In the genomic region with DNA sequence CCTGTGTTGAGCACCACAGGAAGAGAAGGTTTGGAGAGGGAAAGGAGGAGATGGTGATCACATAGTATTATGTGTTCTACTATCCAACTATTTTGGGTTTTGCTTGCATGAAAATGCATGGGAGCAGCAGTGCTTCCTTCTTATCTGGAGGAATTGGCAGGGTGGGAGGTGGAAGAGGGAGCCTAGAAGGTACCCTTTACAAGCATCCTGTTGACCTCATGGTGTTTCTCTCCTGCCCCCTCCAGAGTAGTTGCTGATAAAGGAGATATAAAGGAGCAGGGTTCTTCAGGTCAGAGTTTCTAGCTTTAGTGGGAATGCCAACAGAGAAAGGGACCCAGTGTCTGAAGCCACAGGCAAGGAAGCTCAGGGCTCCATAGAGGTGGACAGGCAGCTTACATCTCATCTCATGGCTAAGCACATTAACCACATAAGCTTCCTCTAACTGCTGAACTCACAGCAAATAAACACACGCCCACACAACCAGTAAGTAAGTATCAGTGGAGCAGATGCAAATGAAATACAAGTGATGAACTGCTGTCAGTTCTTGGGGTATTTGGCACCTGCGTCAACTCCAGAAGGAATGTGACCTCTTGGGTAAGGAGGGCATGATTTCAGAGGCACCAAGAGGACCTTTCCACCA, we compare ENCODE assay signal across 9 cellular contexts.
A peak's percentile ranks its signal among the peaks of the same experiment; 100 is the strongest.
DNase-seq lines count a peak whose midpoint lies in the region; ATAC-seq lines count a peak whose summit lies in the region.
"Had no signal": no experiment of that assay in that cellular context is flagged by ENCODE, and none has a peak within 500 bp of the region (broad histone marks: within the 10 kb centered on the region; RNA-seq: fewer than 3 reads in every experiment).

No MANE protein-coding gene starts in this region.

- ATAC-seq in CD4-positive, CD25-positive, alpha-beta regulatory T cell (ENCODE audit: low read depth in 2 of 2) = peak; percentile 56 to 69
- ATAC-seq in GM19438 (IDR thresholded peaks at IDR 0.05; ENCODE audit: low read depth, unreplicated experiment) (peak; percentile 77), HG03432 (IDR thresholded peaks at IDR 0.05; ENCODE audit: unreplicated experiment) (peak; percentile 99)
- peak; percentile 83 for ATAC-seq in activated naive CD8-positive, alpha-beta T cell treated with anti-CD3 and anti-CD28 coated beads, Interleukin-2, amount 10 ng/mL, durations not matched to agents 7 days and 5 days (ENCODE audit: low read depth)

- peak overlapping the region in 3 of 4 donors; percentile 1 to 30 (median 8) for H3K4me3 Mint-ChIP-seq in CD4-positive, CD25-positive, alpha-beta regulatory T cell
- H3K4me3 Mint-ChIP-seq in activated naive CD8-positive, alpha-beta T cell treated with anti-CD3 and anti-CD28 coated beads, Interleukin-2, amount 10 ng/mL, durations not matched to agents 7 days and 5 days = peak overlapping the region; percentile 32

- H3K27me3 ChIP-seq in CD4-positive, CD25-positive, alpha-beta regulatory T cell (ENCODE audit: control insufficient read depth, insufficient read depth, low read length) = no peaks in the 10 kb centered on the region
- H3K27me3 ChIP-seq: upper lobe of left lung had no signal

- no peaks in the 10 kb centered on the region for H3K9me3 ChIP-seq in CD4-positive, CD25-positive, alpha-beta regulatory T cell (ENCODE audit: control insufficient read depth in 2 of 2, low read length in 2 of 2)
- H3K9me3 ChIP-seq: upper lobe of left lung had no signal

- peaks cover 18% of the 10 kb centered on the region for H3K4me1 ChIP-seq in CD4-positive, CD25-positive, alpha-beta regulatory T cell (ENCODE audit: control insufficient read depth, insufficient read depth, low read length, poor library complexity, severe bottlenecking)
- H3K4me1 ChIP-seq: upper lobe of left lung had no signal

- H3K9me3 Mint-ChIP-seq in CD4-positive, CD25-positive, alpha-beta regulatory T cell = peaks cover 0 to 1% (median 0%) of the 10 kb centered on the region in 7 donors
- peaks cover 13% of the 10 kb centered on the region for H3K9me3 Mint-ChIP-seq in activated naive CD8-positive, alpha-beta T cell treated with anti-CD3 and anti-CD28 coated beads, Interleukin-2, amount 10 ng/mL, durations not matched to agents 7 days and 5 days

- POLR2A ChIA-PET in activated naive CD8-positive, alpha-beta T cell treated with anti-CD3 and anti-CD28 coated beads, Interleukin-2, amount 10 ng/mL, durations not matched to agents 7 days and 5 days (lab: Charles Lee) = interaction anchor here (0.7 to 1.6 kb wide), 7 partner anchors 12 to 175 kb away, joined by 3 to 9 read pairs (median 3); no protein-coding TSS in a partner anchor

- H3K36me3 ChIP-seq in CD4-positive, CD25-positive, alpha-beta regulatory T cell (ENCODE audit: control insufficient read depth, insufficient read depth, low read length) = no peaks in the 10 kb centered on the region
- H3K36me3 ChIP-seq: upper lobe of left lung had no signal

- H3K4me1 Mint-ChIP-seq in CD4-positive, CD25-positive, alpha-beta regulatory T cell = peaks cover 16 to 38% (median 26%) of the 10 kb centered on the region in 4 donors
- peaks cover 43% of the 10 kb centered on the region for H3K4me1 Mint-ChIP-seq in activated naive CD8-positive, alpha-beta T cell treated with anti-CD3 and anti-CD28 coated beads, Interleukin-2, amount 10 ng/mL, durations not matched to agents 7 days and 5 days

- H3K36me3 Mint-ChIP-seq in CD4-positive, CD25-positive, alpha-beta regulatory T cell = no peaks in the 10 kb centered on the region
- peaks cover 37% of the 10 kb centered on the region for H3K36me3 Mint-ChIP-seq in activated naive CD8-positive, alpha-beta T cell treated with anti-CD3 and anti-CD28 coated beads, Interleukin-2, amount 10 ng/mL, durations not matched to agents 7 days and 5 days

- H3K4me3 ChIP-seq in CD4-positive, CD25-positive, alpha-beta regulatory T cell (ENCODE audit: low read depth, low read length) = peak overlapping the region; percentile 10
- H3K4me3 ChIP-seq: upper lobe of left lung had no signal

- H3K27ac ChIP-seq in CD4-positive, CD25-positive, alpha-beta regulatory T cell (ENCODE audit: insufficient read depth, low read length, poor library complexity, severe bottlenecking) = no peak overlapping the region
- H3K27ac ChIP-seq: upper lobe of left lung had no signal

- DNase-seq in CD4-positive, CD25-positive, alpha-beta regulatory T cell = peak in 2 of 3 donors; percentile 10 to 59
- DNase-seq in activated naive CD8-positive, alpha-beta T cell treated with anti-CD3 and anti-CD28 coated beads, Interleukin-2, amount 10 ng/mL, durations not matched to agents 7 days and 5 days = no peak
- DNase-seq in midbrain (lab: John Stamatoyannopoulos, UW) = no peak
- no peak for DNase-seq in DMS79 treated with DMSO at 0.1 percent for 48 hours (lab: John Stamatoyannopoulos, UW)
- no peak for DNase-seq in cerebellar cortex (ENCODE audit: low spot score)
- DNase-seq in 8988T = no peak
- DNase-seq: upper lobe of left lung had no signal

- H3K27ac Mint-ChIP-seq in CD4-positive, CD25-positive, alpha-beta regulatory T cell = peak overlapping the region in 2 of 3 donors; percentile 28 to 64
- peak overlapping the region; percentile 69 for H3K27ac Mint-ChIP-seq in activated naive CD8-positive, alpha-beta T cell treated with anti-CD3 and anti-CD28 coated beads, Interleukin-2, amount 10 ng/mL, durations not matched to agents 7 days and 5 days

- H3K27me3 Mint-ChIP-seq in CD4-positive, CD25-positive, alpha-beta regulatory T cell = no peaks in the 10 kb centered on the region
- H3K27me3 Mint-ChIP-seq in activated naive CD8-positive, alpha-beta T cell treated with anti-CD3 and anti-CD28 coated beads, Interleukin-2, amount 10 ng/mL, durations not matched to agents 7 days and 5 days = no peaks in the 10 kb centered on the region

Comparison
In these comparisons a context has a peak if more than half of its experiments do, and no peak if none do; other contexts are left out.
1. DNase-seq: peak in CD4-positive, CD25-positive, alpha-beta regulatory T cell (2 of 3); none in activated naive CD8-positive, alpha-beta T cell treated with anti-CD3 and anti-CD28 coated beads, Interleukin-2, amount 10 ng/mL, durations not matched to agents 7 days and 5 days (single experiment), midbrain (single experiment), DMS79 treated with DMSO at 0.1 percent for 48 hours (single experiment), cerebellar cortex (single experiment) and 8988T (single experiment).
2. Peak in every context shown above with its lines, with median percentiles within 50 percentile points of each other: ATAC-seq.